ENCODE assay signal across 12 cellular contexts in genomic region chr2:134189009-134189717, GRCh38.
DNase-seq lines count a peak whose midpoint lies in the region; ATAC-seq and TF ChIP-seq lines count a peak whose summit lies in the region.
"Had no signal": no experiment of that assay in that cellular context is flagged by ENCODE, and none has a peak within 500 bp of the region (broad histone marks: within the 10 kb centered on the region; RNA-seq: fewer than 3 reads in every experiment).

No MANE protein-coding gene starts in this region.

- no peaks in the 10 kb centered on the region for H3K27me3 Mint-ChIP-seq in CD4-positive, alpha-beta T cell
- no peaks in the 10 kb centered on the region for H3K27me3 Mint-ChIP-seq in activated T-cell treated with anti-CD3 and anti-CD28 coated beads, Interleukin-2, amount 50 U/mL, for 24 hours
- H3K27me3 Mint-ChIP-seq: activated CD8-positive, alpha-beta T cell treated with anti-CD3 and anti-CD28 coated beads for 36 hours had no signal

- no peaks in the 10 kb centered on the region for H3K27me3 ChIP-seq in CD4-positive, alpha-beta T cell (ENCODE audit: control insufficient read depth, insufficient read depth, low read length)
- H3K27me3 ChIP-seq in left lung: no peaks in the 10 kb centered on the region
- H3K27me3 ChIP-seq in spleen (replicated peaks in 1 of 7): no peaks in the 10 kb centered on the region
- H3K27me3 ChIP-seq: ovary had no signal

- CTCF ChIA-PET in CD4-positive, alpha-beta T cell (lab: Charles Lee): interaction anchor here (1.3 kb wide), 1 partner anchor 56 kb away, joined by 4 read pairs; no protein-coding TSS in a partner anchor

- peaks cover 2% of the 10 kb centered on the region for H3K9me3 Mint-ChIP-seq in CD4-positive, alpha-beta T cell
- peaks cover 5% of the 10 kb centered on the region for H3K9me3 Mint-ChIP-seq in activated T-cell treated with anti-CD3 and anti-CD28 coated beads, Interleukin-2, amount 50 U/mL, for 24 hours

- no peaks in the 10 kb centered on the region for H3K9me3 ChIP-seq in CD4-positive, alpha-beta T cell (ENCODE audit: control insufficient read depth, low read length)
- H3K9me3 ChIP-seq in left lung (peaks cover 0 to 5% of the 10 kb centered on the region in 2 donors), spleen (peaks cover 0 to 10% (median 8%) of the 10 kb centered on the region in 8 donors)
- H3K9me3 ChIP-seq: ovary had no signal

- no peak for TF ChIP-seq POLR2A in spleen (IDR thresholded peaks at IDR 0.05)

- in situ Hi-C loops in astrocyte of the spinal cord (cut with HindIII; ENCODE audit: low sequenced_read_pairs): no loop called here

- H3K4me3 Mint-ChIP-seq in CD4-positive, alpha-beta T cell: no peak overlapping the region
- no peak overlapping the region for H3K4me3 Mint-ChIP-seq in activated T-cell treated with anti-CD3 and anti-CD28 coated beads, Interleukin-2, amount 50 U/mL, for 24 hours
- H3K4me3 Mint-ChIP-seq: activated CD8-positive, alpha-beta T cell treated with anti-CD3 and anti-CD28 coated beads for 36 hours; HFFc6 had no signal

- TF ChIP-seq CTCF in CD4-positive, alpha-beta T cell (IDR thresholded peaks at IDR 0.05): no peak
- no peak for TF ChIP-seq CTCF in astrocyte of the spinal cord (IDR thresholded peaks at IDR 0.05; ENCODE audit: low read depth, low read length)
- TF ChIP-seq CTCF in left lung (IDR thresholded peaks at IDR 0.05): no peak
- TF ChIP-seq CTCF in spleen (IDR thresholded peaks at IDR 0.05 in 8 of 11, conservative IDR thresholded peaks at IDR 0.05 in 3 of 11): no peak

- no peak for ATAC-seq in CD4-positive, alpha-beta T cell (ENCODE audit: poor library complexity)
- ATAC-seq in left lung: peak; percentile 64
- ATAC-seq: activated CD8-positive, alpha-beta T cell treated with anti-CD3 and anti-CD28 coated beads for 36 hours had no signal

- peaks cover 76% of the 10 kb centered on the region for H3K4me1 Mint-ChIP-seq in CD4-positive, alpha-beta T cell (ENCODE audit: low read depth)
- H3K4me1 Mint-ChIP-seq in activated T-cell treated with anti-CD3 and anti-CD28 coated beads, Interleukin-2, amount 50 U/mL, for 24 hours (ENCODE audit: low read depth): peaks cover 67% of the 10 kb centered on the region

- DNase-seq in CD4-positive, alpha-beta T cell: no peak
- DNase-seq in LoVo (ENCODE audit: low spot score) (peak; percentile 62), astrocyte of the spinal cord (ENCODE audit: low read depth, low spot score) (peak; percentile 27), left lung (no peak), SKM-1 (lab: John Stamatoyannopoulos, UW; ENCODE audit: unreplicated experiment) (no peak), spleen (no peak)
- no peak for DNase-seq in activated T-cell treated with anti-CD3 and anti-CD28 coated beads, Interleukin-2, amount 50 U/mL, for 24 hours
- DNase-seq in activated CD8-positive, alpha-beta memory T cell treated with anti-CD3 and anti-CD28 coated beads, Interleukin-2, amount 50 U/mL, for 48 hours: no peak
- DNase-seq: activated CD8-positive, alpha-beta T cell treated with anti-CD3 and anti-CD28 coated beads for 36 hours; anterior cingulate cortex; HFFc6; ovary had no signal

- intact Hi-C loops in CD4-positive, alpha-beta T cell (cut with DNase I, micrococcal nuclease): no loop called here
- intact Hi-C loops in left lung (cut with DNase I) (loop anchor here in 1 of 2 donors (10.0 kb wide), 1 partner anchor 64 kb away; no protein-coding TSS in a partner anchor), spleen (cut with DNase I; ENCODE audit: low total_unique reads) (no loop called here)

- H3K36me3 ChIP-seq in left lung: no peaks in the 10 kb centered on the region
- peaks cover 0 to 35% (median 0%) of the 10 kb centered on the region in 6 donors for H3K36me3 ChIP-seq in spleen
- H3K36me3 ChIP-seq: ovary had no signal

- H3K4me3 ChIP-seq in astrocyte of the spinal cord (ENCODE audit: low read depth, low read length) (no peak overlapping the region), left lung (no peak overlapping the region), spleen (no peak overlapping the region)
- H3K4me3 ChIP-seq: ovary had no signal

- no peak overlapping the region for H3K27ac ChIP-seq in CD4-positive, alpha-beta T cell (ENCODE audit: low read depth, low read length)
- H3K27ac ChIP-seq in left lung: no peak overlapping the region
- no peak overlapping the region for H3K27ac ChIP-seq in spleen
- H3K27ac ChIP-seq: ovary had no signal

- WGBS in spleen, 5 donors: 92 to 98% (median 93%) methylated on average over 4 to 6 of the region's 6 CpGs

- POLR2A ChIA-PET in CD4-positive, alpha-beta T cell (lab: Charles Lee): no interaction called here

- H3K27ac Mint-ChIP-seq in CD4-positive, alpha-beta T cell: peak overlapping the region; percentile 12
- no peak overlapping the region for H3K27ac Mint-ChIP-seq in activated T-cell treated with anti-CD3 and anti-CD28 coated beads, Interleukin-2, amount 50 U/mL, for 24 hours
- H3K27ac Mint-ChIP-seq: activated CD8-positive, alpha-beta T cell treated with anti-CD3 and anti-CD28 coated beads for 36 hours; HFFc6 had no signal

- H3K36me3 Mint-ChIP-seq in CD4-positive, alpha-beta T cell (ENCODE audit: low read depth): peaks cover 29% of the 10 kb centered on the region
- peaks cover 42% of the 10 kb centered on the region for H3K36me3 Mint-ChIP-seq in activated T-cell treated with anti-CD3 and anti-CD28 coated beads, Interleukin-2, amount 50 U/mL, for 24 hours (ENCODE audit: low read depth)

- no peaks in the 10 kb centered on the region for H3K4me1 ChIP-seq in left lung
- peaks cover 0 to 78% (median 15%) of the 10 kb centered on the region in 6 donors for H3K4me1 ChIP-seq in spleen

Comparison
In these comparisons a context has a peak if more than half of its experiments do, and no peak if none do; other contexts are left out.
1. DNase-seq: peak in LoVo (single experiment) and astrocyte of the spinal cord (single experiment); none in CD4-positive, alpha-beta T cell (0 of 10), left lung (0 of 2), activated T-cell treated with anti-CD3 and anti-CD28 coated beads, Interleukin-2, amount 50 U/mL, for 24 hours (single experiment), SKM-1 (single experiment), spleen (single experiment) and activated CD8-positive, alpha-beta memory T cell treated with anti-CD3 and anti-CD28 coated beads, Interleukin-2, amount 50 U/mL, for 48 hours (single experiment).